ENCODE assay signal across 1 cellular context in the genomic region with DNA sequence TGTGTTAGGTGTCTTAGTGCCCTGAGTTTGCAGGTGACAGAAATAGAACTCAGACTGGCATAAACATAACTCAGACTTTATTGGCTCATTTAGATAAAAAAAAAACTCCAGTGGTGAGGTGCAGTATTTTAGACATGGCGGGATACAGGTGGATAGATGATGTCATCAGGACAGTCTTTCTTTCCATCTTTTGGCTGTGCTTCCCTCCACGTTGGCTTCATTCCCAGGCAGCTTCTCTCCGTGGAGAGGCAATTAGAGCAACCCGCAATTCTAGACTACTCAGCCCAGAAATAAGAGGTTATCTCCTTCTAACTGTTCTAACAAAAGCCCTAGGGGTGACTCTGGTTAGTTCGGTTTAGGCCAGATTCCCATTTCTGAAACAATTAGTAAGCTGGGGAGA.
TF ChIP-seq lines count a peak whose summit lies in the region.

No MANE protein-coding gene starts in this region.

TF ChIP-seq in HEK293, 187 proteins besides CTCF, POLR2A, EP300 and RAD21 (continued from another document and continues in another):
- TF ChIP-seq, protein P1, sequence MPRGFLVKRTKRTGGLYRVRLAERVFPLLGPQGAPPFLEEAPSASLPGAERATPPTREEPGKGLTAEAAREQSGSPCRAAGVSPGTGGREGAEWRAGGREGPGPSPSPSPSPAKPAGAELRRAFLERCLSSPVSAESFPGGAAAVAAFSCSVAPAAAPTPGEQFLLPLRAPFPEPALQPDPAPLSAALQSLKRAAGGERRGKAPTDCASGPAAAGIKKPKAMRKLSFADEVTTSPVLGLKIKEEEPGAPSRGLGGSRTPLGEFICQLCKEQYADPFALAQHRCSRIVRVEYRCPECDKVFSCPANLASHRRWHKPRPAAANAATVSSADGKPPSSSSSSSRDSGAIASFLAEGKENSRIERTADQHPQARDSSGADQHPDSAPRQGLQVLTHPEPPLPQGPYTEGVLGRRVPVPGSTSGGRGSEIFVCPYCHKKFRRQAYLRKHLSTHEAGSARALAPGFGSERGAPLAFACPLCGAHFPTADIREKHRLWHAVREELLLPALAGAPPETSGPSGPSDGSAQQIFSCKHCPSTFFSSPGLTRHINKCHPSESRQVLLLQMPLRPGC (tag by site-specific recombination; IDR thresholded peaks at IDR 0.05): no peak
- TF ChIP-seq ZNF629 (tag by site-specific recombination; IDR thresholded peaks at IDR 0.05) (peak; percentile 64), ZNF37A (tag by site-specific recombination; IDR thresholded peaks at IDR 0.05) (no peak), MZF1 (tag by site-specific recombination; IDR thresholded peaks at IDR 0.05; ENCODE audit: borderline replicate concordance) (peak; percentile 62; the same call in 1 of the 2 replicates), ZNF2 (tag by site-specific recombination; IDR thresholded peaks at IDR 0.05) (no peak), SP7 (tag by site-specific recombination; IDR thresholded peaks at IDR 0.05) (peak; percentile 71), REPIN1 (tag by site-specific recombination; IDR thresholded peaks at IDR 0.05; ENCODE audit: low read depth) (no peak), KLF16 (tag by site-specific recombination; IDR thresholded peaks at IDR 0.05) (no peak), ZFP37 (tag by site-specific recombination; IDR thresholded peaks at IDR 0.05) (no peak), ZNF223 (tag by site-specific recombination; IDR thresholded peaks at IDR 0.05) (no peak), SALL2 (tag by site-specific recombination; IDR thresholded peaks at IDR 0.05; ENCODE audit: borderline replicate concordance) (no peak), ZNF837 (tag by site-specific recombination; IDR thresholded peaks at IDR 0.05) (no peak), ZNF416 (tag by site-specific recombination; IDR thresholded peaks at IDR 0.05) (no peak), ZNF132 (tag by site-specific recombination; IDR thresholded peaks at IDR 0.05; ENCODE audit: borderline replicate concordance) (no peak), ZFP69B (tag by site-specific recombination; IDR thresholded peaks at IDR 0.05) (no peak), WT1 (tag by site-specific recombination; IDR thresholded peaks at IDR 0.05) (no peak), ZNF747 (tag by site-specific recombination; IDR thresholded peaks at IDR 0.05) (no peak), ZNF530 (tag by site-specific recombination; IDR thresholded peaks at IDR 0.05; ENCODE audit: low read depth) (no peak), ZNF654 (tag by site-specific recombination; IDR thresholded peaks at IDR 0.05; ENCODE audit: low read depth) (no peak), ZNF544 (tag by site-specific recombination; IDR thresholded peaks at IDR 0.05) (no peak), ZIC2 (tag by site-specific recombination; IDR thresholded peaks at IDR 0.05) (no peak), ZNF549 (tag by site-specific recombination; IDR thresholded peaks at IDR 0.05) (no peak), ZNF114 (tag by site-specific recombination; IDR thresholded peaks at IDR 0.05) (no peak), ZNF391 (tag by site-specific recombination; IDR thresholded peaks at IDR 0.05; ENCODE audit: borderline replicate concordance, low read depth) (no peak), BCL11A (tag by site-specific recombination; IDR thresholded peaks at IDR 0.05; ENCODE audit: low read depth) (no peak), ZEB2 (tag by site-specific recombination; IDR thresholded peaks at IDR 0.05) (peak; percentile 73), ZNF548 (tag by site-specific recombination; IDR thresholded peaks at IDR 0.05) (no peak), ZNF529 (tag by site-specific recombination; IDR thresholded peaks at IDR 0.05; ENCODE audit: insufficient replicate concordance) (no peak), KLF10 (tag by site-specific recombination; IDR thresholded peaks at IDR 0.05) (no peak), ZNF335 (tag by site-specific recombination; conservative IDR thresholded peaks at IDR 0.05) (peak; percentile 24; the same call in 1 of the 2 replicates), ZNF426 (tag by site-specific recombination; IDR thresholded peaks at IDR 0.05) (no peak), ZFHX2 (tag by site-specific recombination; conservative IDR thresholded peaks at IDR 0.05) (no peak), HOXA7 (CRISPR knock-in tag; IDR thresholded peaks at IDR 0.05; ENCODE audit: borderline replicate concordance) (no peak), ZNF202 (tag by site-specific recombination; IDR thresholded peaks at IDR 0.05; ENCODE audit: borderline replicate concordance) (no peak), ZBTB21 (tag by site-specific recombination; IDR thresholded peaks at IDR 0.05) (peak; percentile 59; the same call in 1 of the 2 replicates), ZNF394 (tag by site-specific recombination; IDR thresholded peaks at IDR 0.05; ENCODE audit: borderline replicate concordance) (peak; percentile 83), ZNF792 (tag by site-specific recombination; IDR thresholded peaks at IDR 0.05) (no peak), BCL11B (tag by site-specific recombination; IDR thresholded peaks at IDR 0.05; ENCODE audit: low read depth) (no peak)
- TF ChIP-seq, protein P2, sequence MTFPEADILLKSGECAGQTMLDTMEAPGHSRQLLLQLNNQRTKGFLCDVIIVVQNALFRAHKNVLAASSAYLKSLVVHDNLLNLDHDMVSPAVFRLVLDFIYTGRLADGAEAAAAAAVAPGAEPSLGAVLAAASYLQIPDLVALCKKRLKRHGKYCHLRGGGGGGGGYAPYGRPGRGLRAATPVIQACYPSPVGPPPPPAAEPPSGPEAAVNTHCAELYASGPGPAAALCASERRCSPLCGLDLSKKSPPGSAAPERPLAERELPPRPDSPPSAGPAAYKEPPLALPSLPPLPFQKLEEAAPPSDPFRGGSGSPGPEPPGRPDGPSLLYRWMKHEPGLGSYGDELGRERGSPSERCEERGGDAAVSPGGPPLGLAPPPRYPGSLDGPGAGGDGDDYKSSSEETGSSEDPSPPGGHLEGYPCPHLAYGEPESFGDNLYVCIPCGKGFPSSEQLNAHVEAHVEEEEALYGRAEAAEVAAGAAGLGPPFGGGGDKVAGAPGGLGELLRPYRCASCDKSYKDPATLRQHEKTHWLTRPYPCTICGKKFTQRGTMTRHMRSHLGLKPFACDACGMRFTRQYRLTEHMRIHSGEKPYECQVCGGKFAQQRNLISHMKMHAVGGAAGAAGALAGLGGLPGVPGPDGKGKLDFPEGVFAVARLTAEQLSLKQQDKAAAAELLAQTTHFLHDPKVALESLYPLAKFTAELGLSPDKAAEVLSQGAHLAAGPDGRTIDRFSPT (tag by site-specific recombination; IDR thresholded peaks at IDR 0.05): no peak
- TF ChIP-seq, protein P3, sequence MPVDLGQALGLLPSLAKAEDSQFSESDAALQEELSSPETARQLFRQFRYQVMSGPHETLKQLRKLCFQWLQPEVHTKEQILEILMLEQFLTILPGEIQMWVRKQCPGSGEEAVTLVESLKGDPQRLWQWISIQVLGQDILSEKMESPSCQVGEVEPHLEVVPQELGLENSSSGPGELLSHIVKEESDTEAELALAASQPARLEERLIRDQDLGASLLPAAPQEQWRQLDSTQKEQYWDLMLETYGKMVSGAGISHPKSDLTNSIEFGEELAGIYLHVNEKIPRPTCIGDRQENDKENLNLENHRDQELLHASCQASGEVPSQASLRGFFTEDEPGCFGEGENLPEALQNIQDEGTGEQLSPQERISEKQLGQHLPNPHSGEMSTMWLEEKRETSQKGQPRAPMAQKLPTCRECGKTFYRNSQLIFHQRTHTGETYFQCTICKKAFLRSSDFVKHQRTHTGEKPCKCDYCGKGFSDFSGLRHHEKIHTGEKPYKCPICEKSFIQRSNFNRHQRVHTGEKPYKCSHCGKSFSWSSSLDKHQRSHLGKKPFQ (tag by site-specific recombination; IDR thresholded peaks at IDR 0.05): no peak
- TF ChIP-seq, protein P4, sequence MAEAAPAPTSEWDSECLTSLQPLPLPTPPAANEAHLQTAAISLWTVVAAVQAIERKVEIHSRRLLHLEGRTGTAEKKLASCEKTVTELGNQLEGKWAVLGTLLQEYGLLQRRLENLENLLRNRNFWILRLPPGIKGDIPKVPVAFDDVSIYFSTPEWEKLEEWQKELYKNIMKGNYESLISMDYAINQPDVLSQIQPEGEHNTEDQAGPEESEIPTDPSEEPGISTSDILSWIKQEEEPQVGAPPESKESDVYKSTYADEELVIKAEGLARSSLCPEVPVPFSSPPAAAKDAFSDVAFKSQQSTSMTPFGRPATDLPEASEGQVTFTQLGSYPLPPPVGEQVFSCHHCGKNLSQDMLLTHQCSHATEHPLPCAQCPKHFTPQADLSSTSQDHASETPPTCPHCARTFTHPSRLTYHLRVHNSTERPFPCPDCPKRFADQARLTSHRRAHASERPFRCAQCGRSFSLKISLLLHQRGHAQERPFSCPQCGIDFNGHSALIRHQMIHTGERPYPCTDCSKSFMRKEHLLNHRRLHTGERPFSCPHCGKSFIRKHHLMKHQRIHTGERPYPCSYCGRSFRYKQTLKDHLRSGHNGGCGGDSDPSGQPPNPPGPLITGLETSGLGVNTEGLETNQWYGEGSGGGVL (tag by site-specific recombination; IDR thresholded peaks at IDR 0.05): peak; percentile 53; the same call in 1 of the 2 replicates
- TF ChIP-seq, protein P5, sequence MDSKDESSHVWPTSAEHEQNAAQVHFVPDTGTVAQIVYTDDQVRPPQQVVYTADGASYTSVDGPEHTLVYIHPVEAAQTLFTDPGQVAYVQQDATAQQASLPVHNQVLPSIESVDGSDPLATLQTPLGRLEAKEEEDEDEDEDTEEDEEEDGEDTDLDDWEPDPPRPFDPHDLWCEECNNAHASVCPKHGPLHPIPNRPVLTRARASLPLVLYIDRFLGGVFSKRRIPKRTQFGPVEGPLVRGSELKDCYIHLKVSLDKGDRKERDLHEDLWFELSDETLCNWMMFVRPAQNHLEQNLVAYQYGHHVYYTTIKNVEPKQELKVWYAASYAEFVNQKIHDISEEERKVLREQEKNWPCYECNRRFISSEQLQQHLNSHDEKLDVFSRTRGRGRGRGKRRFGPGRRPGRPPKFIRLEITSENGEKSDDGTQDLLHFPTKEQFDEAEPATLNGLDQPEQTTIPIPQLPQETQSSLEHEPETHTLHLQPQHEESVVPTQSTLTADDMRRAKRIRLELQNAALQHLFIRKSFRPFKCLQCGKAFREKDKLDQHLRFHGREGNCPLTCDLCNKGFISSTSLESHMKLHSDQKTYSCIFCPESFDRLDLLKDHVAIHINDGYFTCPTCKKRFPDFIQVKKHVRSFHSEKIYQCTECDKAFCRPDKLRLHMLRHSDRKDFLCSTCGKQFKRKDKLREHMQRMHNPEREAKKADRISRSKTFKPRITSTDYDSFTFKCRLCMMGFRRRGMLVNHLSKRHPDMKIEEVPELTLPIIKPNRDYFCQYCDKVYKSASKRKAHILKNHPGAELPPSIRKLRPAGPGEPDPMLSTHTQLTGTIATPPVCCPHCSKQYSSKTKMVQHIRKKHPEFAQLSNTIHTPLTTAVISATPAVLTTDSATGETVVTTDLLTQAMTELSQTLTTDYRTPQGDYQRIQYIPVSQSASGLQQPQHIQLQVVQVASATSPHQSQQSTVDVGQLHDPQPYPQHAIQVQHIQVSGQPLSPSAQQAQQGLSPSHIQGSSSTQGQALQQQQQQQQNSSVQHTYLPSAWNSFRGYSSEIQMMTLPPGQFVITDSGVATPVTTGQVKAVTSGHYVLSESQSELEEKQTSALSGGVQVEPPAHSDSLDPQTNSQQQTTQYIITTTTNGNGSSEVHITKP (tag by site-specific recombination; IDR thresholded peaks at IDR 0.05): 0 out of 2 replicates have a peak, but pooled peaks have one; percentile 36
- TF ChIP-seq, protein P6, sequence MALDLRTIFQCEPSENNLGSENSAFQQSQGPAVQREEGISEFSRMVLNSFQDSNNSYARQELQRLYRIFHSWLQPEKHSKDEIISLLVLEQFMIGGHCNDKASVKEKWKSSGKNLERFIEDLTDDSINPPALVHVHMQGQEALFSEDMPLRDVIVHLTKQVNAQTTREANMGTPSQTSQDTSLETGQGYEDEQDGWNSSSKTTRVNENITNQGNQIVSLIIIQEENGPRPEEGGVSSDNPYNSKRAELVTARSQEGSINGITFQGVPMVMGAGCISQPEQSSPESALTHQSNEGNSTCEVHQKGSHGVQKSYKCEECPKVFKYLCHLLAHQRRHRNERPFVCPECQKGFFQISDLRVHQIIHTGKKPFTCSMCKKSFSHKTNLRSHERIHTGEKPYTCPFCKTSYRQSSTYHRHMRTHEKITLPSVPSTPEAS (tag by site-specific recombination; IDR thresholded peaks at IDR 0.05): no peak
- TF ChIP-seq, protein P7, sequence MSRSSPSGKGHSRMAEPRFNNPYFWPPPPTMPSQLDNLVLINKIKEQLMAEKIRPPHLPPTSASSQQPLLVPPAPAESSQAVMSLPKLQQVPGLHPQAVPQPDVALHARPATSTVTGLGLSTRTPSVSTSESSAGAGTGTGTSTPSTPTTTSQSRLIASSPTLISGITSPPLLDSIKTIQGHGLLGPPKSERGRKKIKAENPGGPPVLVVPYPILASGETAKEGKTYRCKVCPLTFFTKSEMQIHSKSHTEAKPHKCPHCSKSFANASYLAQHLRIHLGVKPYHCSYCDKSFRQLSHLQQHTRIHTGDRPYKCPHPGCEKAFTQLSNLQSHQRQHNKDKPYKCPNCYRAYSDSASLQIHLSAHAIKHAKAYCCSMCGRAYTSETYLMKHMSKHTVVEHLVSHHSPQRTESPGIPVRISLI (tag by site-specific recombination; IDR thresholded peaks at IDR 0.05): 0 out of 2 replicates have a peak, but pooled peaks have one; percentile 32
- TF ChIP-seq, protein P8, sequence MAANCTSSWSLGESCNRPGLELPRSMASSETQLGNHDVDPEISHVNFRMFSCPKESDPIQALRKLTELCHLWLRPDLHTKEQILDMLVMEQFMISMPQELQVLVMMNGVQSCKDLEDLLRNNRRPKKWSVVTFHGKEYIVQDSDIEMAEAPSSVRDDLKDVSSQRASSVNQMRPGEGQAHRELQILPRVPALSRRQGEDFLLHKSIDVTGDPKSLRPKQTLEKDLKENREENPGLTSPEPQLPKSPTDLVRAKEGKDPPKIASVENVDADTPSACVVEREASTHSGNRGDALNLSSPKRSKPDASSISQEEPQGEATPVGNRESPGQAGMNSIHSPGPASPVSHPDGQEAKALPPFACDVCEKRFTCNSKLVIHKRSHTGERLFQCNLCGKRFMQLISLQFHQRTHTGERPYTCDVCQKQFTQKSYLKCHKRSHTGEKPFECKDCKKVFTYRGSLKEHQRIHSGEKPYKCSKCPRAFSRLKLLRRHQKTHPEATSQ (tag by site-specific recombination; IDR thresholded peaks at IDR 0.05): no peak
- TF ChIP-seq, protein P9, sequence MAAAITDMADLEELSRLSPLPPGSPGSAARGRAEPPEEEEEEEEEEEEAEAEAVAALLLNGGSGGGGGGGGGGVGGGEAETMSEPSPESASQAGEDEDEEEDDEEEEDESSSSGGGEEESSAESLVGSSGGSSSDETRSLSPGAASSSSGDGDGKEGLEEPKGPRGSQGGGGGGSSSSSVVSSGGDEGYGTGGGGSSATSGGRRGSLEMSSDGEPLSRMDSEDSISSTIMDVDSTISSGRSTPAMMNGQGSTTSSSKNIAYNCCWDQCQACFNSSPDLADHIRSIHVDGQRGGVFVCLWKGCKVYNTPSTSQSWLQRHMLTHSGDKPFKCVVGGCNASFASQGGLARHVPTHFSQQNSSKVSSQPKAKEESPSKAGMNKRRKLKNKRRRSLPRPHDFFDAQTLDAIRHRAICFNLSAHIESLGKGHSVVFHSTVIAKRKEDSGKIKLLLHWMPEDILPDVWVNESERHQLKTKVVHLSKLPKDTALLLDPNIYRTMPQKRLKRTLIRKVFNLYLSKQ (tag by site-specific recombination; IDR thresholded peaks at IDR 0.05; ENCODE audit: borderline replicate concordance): no peak
